In the genomic region with DNA sequence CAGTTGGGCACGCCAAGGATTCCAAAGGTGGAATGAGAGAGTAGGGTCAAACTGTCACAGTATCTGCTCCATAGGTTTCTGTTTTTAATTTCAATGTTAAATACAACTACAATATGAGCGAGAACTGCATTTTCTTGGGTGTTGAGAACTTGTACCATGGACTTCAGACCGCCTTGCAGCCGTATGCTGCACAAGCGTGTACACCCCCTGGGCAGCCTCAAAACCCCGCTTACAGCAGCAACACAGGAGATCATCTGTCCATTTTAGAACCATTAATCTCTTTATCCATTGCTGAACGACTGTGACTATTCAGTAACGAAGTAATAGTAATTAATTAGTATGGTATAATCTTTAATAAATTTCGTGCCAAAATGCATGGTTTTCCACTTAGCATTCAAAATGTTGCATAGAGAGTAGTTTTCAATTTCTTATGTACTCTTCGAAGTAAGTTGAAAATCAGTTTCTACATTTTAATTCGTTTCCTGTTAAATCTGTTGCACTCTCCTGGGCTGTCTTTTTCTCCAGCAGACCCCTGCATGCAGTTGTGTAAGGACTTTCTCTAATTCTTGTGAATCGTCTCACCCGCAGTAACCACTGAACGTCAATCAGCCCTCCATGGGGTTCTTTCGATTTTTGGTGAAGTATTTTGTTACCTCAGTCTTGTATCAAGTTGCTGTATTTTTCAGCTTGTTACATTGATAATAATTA, we compare ENCODE assay signal across 18 cellular contexts.
"Had no signal": no experiment of that assay in that cellular context is flagged by ENCODE, and none has a peak within 500 bp of the region (broad histone marks: within the 10 kb centered on the region; RNA-seq: fewer than 3 reads in every experiment).

No MANE protein-coding gene starts in this region.

- H3K4me3 ChIP-seq: lung, tibial artery, uterus had no signal

- H3K36me3 Mint-ChIP-seq: mesothelial cell of epicardium, T-cell had no signal

- DNase-seq: activated CD4-positive, alpha-beta T cell treated with anti-CD3 and anti-CD28 coated beads, Interleukin-2, amount 50 U/mL, for 1 hour; activated CD8-positive, alpha-beta memory T cell treated with anti-CD3 and anti-CD28 coated beads for 24 hours; activated effector memory CD4-positive, alpha-beta T cell treated with anti-CD3 and anti-CD28 coated beads, Interleukin-2, amount 50 U/mL, for 16 hours; activated naive CD4-positive, alpha-beta T cell treated with anti-CD3 and anti-CD28 coated beads, Interleukin-2, amount 50 U/mL, for 16 hours; activated T-cell treated with anti-CD3 and anti-CD28 coated beads, Interleukin-2, amount 50 U/mL, for 72 hours; aorta; nephron progenitor cell; occipital lobe; posterior cingulate gyrus; stimulated activated naive CD8-positive, alpha-beta T cell treated with anti-CD3 and anti-CD28 coated beads, Interleukin-15, Interleukin-2, amounts not matched to agents 100 U/mL and 50 U/mL, for 24 hours; substantia nigra; T-helper 9 cell; tibial artery; uterus had no signal

- H3K4me3 Mint-ChIP-seq: dendritic cell treated with granulocyte-macrophage colony-stimulating factor and Interleukin-4, amounts not matched to agents 40 ng/mL and 50 ng/mL, for 4 days had no signal

- H3K27me3 ChIP-seq: tibial artery, uterus had no signal

- ATAC-seq: activated T-cell treated with anti-CD3 and anti-CD28 coated beads, Interleukin-2, amount 50 U/mL, for 72 hours; stimulated activated naive CD8-positive, alpha-beta T cell treated with anti-CD3 and anti-CD28 coated beads, Interleukin-15, Interleukin-2, amounts not matched to agents 100 U/mL and 50 U/mL, for 24 hours; T-cell had no signal

- H3K27ac Mint-ChIP-seq: activated T-cell treated with anti-CD3 and anti-CD28 coated beads, Interleukin-2, amount 50 U/mL, for 72 hours; dendritic cell treated with granulocyte-macrophage colony-stimulating factor and Interleukin-4, amounts not matched to agents 40 ng/mL and 50 ng/mL, for 4 days; nephron progenitor cell had no signal

- H3K9me3 Mint-ChIP-seq: activated T-cell treated with anti-CD3 and anti-CD28 coated beads, Interleukin-2, amount 50 U/mL, for 72 hours; dendritic cell treated with granulocyte-macrophage colony-stimulating factor and Interleukin-4, amounts not matched to agents 40 ng/mL and 50 ng/mL, for 4 days; mesothelial cell of epicardium; nephron progenitor cell; T-cell had no signal

- H3K9me3 ChIP-seq: tibial artery, uterus had no signal

- H3K36me3 ChIP-seq: tibial artery, uterus had no signal
